ENCODE assay signal across 8 cellular contexts in genomic region chr17:81713004-81713555, GRCh38. TPM values are rescaled to one million over a fixed set of nuclear protein-coding genes. Genes with fewer than 3 reads are reported as not detected.
DNase-seq lines count a peak whose midpoint lies in the region; TF ChIP-seq lines count a peak whose summit lies in the region.

No MANE protein-coding gene starts in this region.

- 23 to 26% methylated on average over 17 to 18 of the region's 18 CpGs for WGBS in GM23248 (ENCODE audit: low coverage in 1 of 2, low lambda C conversion rate in 2 of 2, missing lambda C conversion rate in 2 of 2), 2 experiments

- H3K36me3 ChIP-seq in GM23248 (ENCODE audit: low read depth): no peaks in the 10 kb centered on the region

- H3F3A ChIP-seq in GM23248 (ENCODE audit: insufficient read depth): no peaks in the 10 kb centered on the region

- no peaks in the 10 kb centered on the region for H3K9me2 ChIP-seq in GM23248 (ENCODE audit: insufficient read depth)

- no peaks in the 10 kb centered on the region for H3K9me3 ChIP-seq in GM23248 (ENCODE audit: low read depth)

- in situ Hi-C loops in GM23248 (cut with MboI) (no loop called here), SK-MEL-5 (cut with HindIII; ENCODE audit: low pct_unique_long_range_greater_than_20kb, low sequenced_read_pairs) (no loop called here), GM13976 (cut with MboI; ENCODE audit: low sequenced_read_pairs, unreplicated experiment) (no loop called here), G401 (cut with HindIII; ENCODE audit: low sequenced_read_pairs) (no loop called here)

- peak overlapping the region; percentile 63 for H3K9ac ChIP-seq in GM23248

- H2AFZ ChIP-seq in GM23248: peak overlapping the region; percentile 76; the same call in 1 of the 2 replicates

- H3K27me3 ChIP-seq in GM23248 (replicated peaks; ENCODE audit: insufficient read depth): no peaks in the 10 kb centered on the region

- H3K4me3 ChIP-seq in GM23248 (peak overlapping the region; percentile 76), retinal pigment epithelial cell (ENCODE audit: low read length) (peak overlapping the region; percentile 62)

- H3K4me2 ChIP-seq in GM23248 (ENCODE audit: unreplicated experiment): peak overlapping the region; percentile 82

- TF ChIP-seq CTCF in retinal pigment epithelial cell (conservative IDR thresholded peaks at IDR 0.05; ENCODE audit: low read depth, low read length) (no peak), GM13976 (IDR thresholded peaks at IDR 0.05; ENCODE audit: borderline replicate concordance, control extremely low read depth, extremely low read depth, insufficient read depth, missing control alignments) (no peak)

- no peaks in the 10 kb centered on the region for H4K20me1 ChIP-seq in GM23248 (ENCODE audit: insufficient read depth)

- H3K4me1 ChIP-seq in GM23248 (ENCODE audit: insufficient read depth): peaks cover 16% of the 10 kb centered on the region

- DNase-seq in GM23248 (peak; percentile 34), SK-MEL-5 (ENCODE audit: low read depth, low spot score) (peak; percentile 95), foreskin melanocyte (peak; percentile 80), retinal pigment epithelial cell (ENCODE audit: low read depth) (no peak), GM13976 (ENCODE audit: low spot score) (no peak), G401 (ENCODE audit: low spot score) (no peak), AG20443 (ENCODE audit: low spot score) (no peak)
- no peak for DNase-seq in stimulated activated CD4-positive, alpha-beta T cell treated with anti-CD3 and anti-CD28 coated beads, Interleukin-2, amount 100 ng/mL, for 24 hours

- H3K79me2 ChIP-seq in GM23248 (ENCODE audit: insufficient read depth): no peaks in the 10 kb centered on the region

- H3K27ac ChIP-seq in GM23248: no peak overlapping the region

RNA-seq across cellular contexts. Expression of gene SLC25A10, which starts 1.0 kb away (rescaled TPM):
- total RNA-seq in GM23248 (2014; rRNA removed; shearing (Covaris generic)): 10.9 and 16.9 TPM in 2 replicates
- polyA plus RNA-seq in GM23248 (2016; fragmentation: Nextera tagmentation; extraction: Ambion mirVana): 11.0 and 12.5 TPM in 2 replicates
- 45.5 and 50.6 TPM in 2 replicates for total RNA-seq in SK-MEL-5 (2014; rRNA removed; shearing (Covaris generic))
- polyA plus RNA-seq in SK-MEL-5 (2015; cell fraction: cytosol; rRNA removed): 79.6 and 94.6 TPM in 2 replicates
- 53.7 and 134 TPM in 2 replicates for polyA plus RNA-seq in SK-MEL-5 (2015; cell fraction: nucleus; rRNA removed)
- 72.3 and 73.9 TPM in 2 replicates for total RNA-seq in G401 (2014; rRNA removed; shearing (Covaris generic))

RNA-seq across cellular contexts. Expression of gene MRPL12, which starts 9.9 kb away (rescaled TPM):
- total RNA-seq in GM23248 (2014; rRNA removed; shearing (Covaris generic)): 4.3 and 4.9 TPM in 2 replicates
- polyA plus RNA-seq in GM23248 (2016; fragmentation: Nextera tagmentation; extraction: Ambion mirVana): 76.3 and 78.5 TPM in 2 replicates
- total RNA-seq in SK-MEL-5 (2014; rRNA removed; shearing (Covaris generic)): 24.9 and 29.5 TPM in 2 replicates
- 601 and 776 TPM in 2 replicates for polyA plus RNA-seq in SK-MEL-5 (2015; cell fraction: cytosol; rRNA removed)
- 72.9 and 78.0 TPM in 2 replicates for polyA plus RNA-seq in SK-MEL-5 (2015; cell fraction: nucleus; rRNA removed)
- total RNA-seq in G401 (2014; rRNA removed; shearing (Covaris generic)): 238 and 244 TPM in 2 replicates

RNA-seq across cellular contexts. Expression of gene HGS, which starts 29.3 kb away (rescaled TPM):
- total RNA-seq in GM23248 (2014; rRNA removed; shearing (Covaris generic)): 161 and 166 TPM in 2 replicates
- polyA plus RNA-seq in GM23248 (2016; fragmentation: Nextera tagmentation; extraction: Ambion mirVana): 106 and 110 TPM in 2 replicates
- 155 and 174 TPM in 2 replicates for total RNA-seq in SK-MEL-5 (2014; rRNA removed; shearing (Covaris generic))
- polyA plus RNA-seq in SK-MEL-5 (2015; cell fraction: cytosol; rRNA removed): 263 and 284 TPM in 2 replicates
- 901 and 911 TPM in 2 replicates for polyA plus RNA-seq in SK-MEL-5 (2015; cell fraction: nucleus; rRNA removed)
- 85.0 and 88.7 TPM in 2 replicates for total RNA-seq in G401 (2014; rRNA removed; shearing (Covaris generic))

RNA-seq across cellular contexts. Expression of gene ARL16, which starts 29.5 kb away (rescaled TPM):
- total RNA-seq in GM23248 (2014; rRNA removed; shearing (Covaris generic)): 37.6 and 45.6 TPM in 2 replicates
- polyA plus RNA-seq in GM23248 (2016; fragmentation: Nextera tagmentation; extraction: Ambion mirVana): 70.8 and 72.8 TPM in 2 replicates
- total RNA-seq in SK-MEL-5 (2014; rRNA removed; shearing (Covaris generic)): 46.1 and 52.5 TPM in 2 replicates
- 53.0 and 62.0 TPM in 2 replicates for polyA plus RNA-seq in SK-MEL-5 (2015; cell fraction: cytosol; rRNA removed)
- polyA plus RNA-seq in SK-MEL-5 (2015; cell fraction: nucleus; rRNA removed): 76.9 and 79.9 TPM in 2 replicates
- 64.2 and 77.4 TPM in 2 replicates for total RNA-seq in G401 (2014; rRNA removed; shearing (Covaris generic))

RNA-seq across cellular contexts. Expression of gene CCDC137, which starts 46.5 kb away (rescaled TPM):
- 11.6 and 11.7 TPM in 2 replicates for total RNA-seq in GM23248 (2014; rRNA removed; shearing (Covaris generic))
- 22.0 and 22.8 TPM in 2 replicates for polyA plus RNA-seq in GM23248 (2016; fragmentation: Nextera tagmentation; extraction: Ambion mirVana)
- 52.0 and 56.8 TPM in 2 replicates for total RNA-seq in SK-MEL-5 (2014; rRNA removed; shearing (Covaris generic))
- 55.8 and 57.3 TPM in 2 replicates for polyA plus RNA-seq in SK-MEL-5 (2015; cell fraction: cytosol; rRNA removed)
- 40.3 and 45.4 TPM in 2 replicates for polyA plus RNA-seq in SK-MEL-5 (2015; cell fraction: nucleus; rRNA removed)
- total RNA-seq in G401 (2014; rRNA removed; shearing (Covaris generic)): 32.0 and 35.8 TPM in 2 replicates

Comparison
In these comparisons a context has a peak if more than half of its experiments do, and no peak if none do; other contexts are left out.
1. DNase-seq: peak in GM23248 (single experiment), SK-MEL-5 (single experiment) and foreskin melanocyte (single experiment); none in retinal pigment epithelial cell (single experiment), GM13976 (single experiment), G401 (single experiment), AG20443 (single experiment) and stimulated activated CD4-positive, alpha-beta T cell treated with anti-CD3 and anti-CD28 coated beads, Interleukin-2, amount 100 ng/mL, for 24 hours (0 of 2).